ENCODE assay signal across 11 cellular contexts in genomic region chr14:52327374-52328226, GRCh38. TPM values are rescaled to one million over a fixed set of nuclear protein-coding genes. Genes with fewer than 3 reads are reported as not detected.
DNase-seq lines count a peak whose midpoint lies in the region; ATAC-seq, FAIRE-seq and TF ChIP-seq lines count a peak whose summit lies in the region.
"Had no signal": no experiment of that assay in that cellular context is flagged by ENCODE, and none has a peak within 500 bp of the region (broad histone marks: within the 10 kb centered on the region; RNA-seq: fewer than 3 reads in every experiment).

No MANE protein-coding gene starts in this region.

- H3K36me3 ChIP-seq in right atrium auricular region (no peaks in the 10 kb centered on the region), Panc1 (ENCODE audit: control insufficient read depth, insufficient read depth, low read length) (no peaks in the 10 kb centered on the region)
- H3K36me3 ChIP-seq: heart left ventricle had no signal

- in situ Hi-C loops in Panc1 (cut with HindIII; ENCODE audit: low pct_unique_long_range_greater_than_20kb, low sequenced_read_pairs) = no loop called here

- no peaks in the 10 kb centered on the region for H3K4me1 Mint-ChIP-seq in endothelial cell (ENCODE audit: unreplicated experiment)

- H3K36me3 Mint-ChIP-seq in endothelial cell (ENCODE audit: low read depth, unreplicated experiment) = no peaks in the 10 kb centered on the region

- TF ChIP-seq CTCF in right atrium auricular region (IDR thresholded peaks at IDR 0.05) (no peak), Panc1 (IDR thresholded peaks at IDR 0.05) (no peak), endothelial cell (IDR thresholded peaks at IDR 0.05; ENCODE audit: unreplicated experiment) (no peak)

- H3K4me1 ChIP-seq in right atrium auricular region (no peaks in the 10 kb centered on the region), Panc1 (ENCODE audit: control insufficient read depth, insufficient read depth, low read length) (no peaks in the 10 kb centered on the region)

- ATAC-seq in Right ventricle myocardium superior (ENCODE audit: poor library complexity) (peak; percentile 55), Panc1 (peak; percentile 74)

- H3K27ac ChIP-seq in right atrium auricular region (no peak overlapping the region), Panc1 (ENCODE audit: low read length) (no peak overlapping the region)

- H3K4me3 Mint-ChIP-seq in endothelial cell (ENCODE audit: unreplicated experiment) = no peak overlapping the region

- CTCF ChIA-PET in Panc1 (lab: Charles Lee) = no interaction called here

- intact Hi-C loops in Right ventricle myocardium superior (cut with DNase I) = no loop called here
- intact Hi-C loops in Panc1 (cut with micrococcal nuclease; ENCODE audit: unreplicated experiment) = no loop called here

- no peak overlapping the region for H3K27ac Mint-ChIP-seq in endothelial cell (ENCODE audit: unreplicated experiment)

- peaks cover 1% of the 10 kb centered on the region for H3K27me3 Mint-ChIP-seq in endothelial cell (ENCODE audit: unreplicated experiment)

- no peak for DNase-seq in Right ventricle myocardium superior
- DNase-seq in right atrium auricular region (ENCODE audit: low spot score) = no peak
- DNase-seq in Panc1 (ENCODE audit: low read depth, low spot score) = peak; percentile 61
- peak; percentile 91 for DNase-seq in fibroblast of gingiva (ENCODE audit: low read depth)
- DNase-seq in urothelium cell line (ENCODE audit: low spot score) = no peak
- no peak for DNase-seq in hippocampal formation (lab: John Stamatoyannopoulos, UW)
- DNase-seq in T-helper 9 cell = no peak
- DNase-seq in endothelial cell (ENCODE audit: low spot score) = no peak
- DNase-seq: heart left ventricle, posterior cingulate gyrus, SHP77 treated with DMSO at 0.1 percent for 48 hours had no signal

- H3K4me3 ChIP-seq in right atrium auricular region (no peak overlapping the region), Panc1 (ENCODE audit: low read depth in 2 of 2, low read length in 2 of 2) (no peak overlapping the region)
- H3K4me3 ChIP-seq: heart left ventricle had no signal

- POLR2A ChIA-PET in Panc1 (lab: Charles Lee) = interaction anchor here (0.6 kb wide), 2 partner anchors 224 to 349 kb away, joined by 3 to 6 read pairs; no protein-coding TSS in a partner anchor

- H3K27me3 ChIP-seq in right atrium auricular region (no peaks in the 10 kb centered on the region), Panc1 (ENCODE audit: control insufficient read depth, insufficient read depth, low read length) (no peaks in the 10 kb centered on the region)
- H3K27me3 ChIP-seq: heart left ventricle had no signal

- H3K9me3 ChIP-seq in right atrium auricular region (peaks cover 0 to 3% of the 10 kb centered on the region in 2 donors), Panc1 (ENCODE audit: control insufficient read depth, insufficient read depth, low read depth, low read length) (no peaks in the 10 kb centered on the region)

- no TSS peak for BruUV-seq in Panc1 (replicated peaks; lab: Mats Ljungman, UMichigan)

- H3K9me3 Mint-ChIP-seq in endothelial cell (ENCODE audit: unreplicated experiment) = no peaks in the 10 kb centered on the region

- FAIRE-seq in urothelium cell line (lab: Jason Lieb, UNC) = peak; percentile 62

RNA-seq across cellular contexts. Expression of gene PTGER2, which starts 13.5 kb away (rescaled TPM):
- total RNA-seq in Right ventricle myocardium superior (0.65 TPM), right atrium auricular region (1 to 10 TPM in 1 of 2 donors, under 1 TPM in 1; 0.44 to 1.5 TPM), Panc1 (2021; ENCODE audit: unreplicated experiment) (0.41 TPM), endothelial cell (ENCODE audit: unreplicated experiment) (not detected)
- polyA plus RNA-seq in Panc1 (2012; ENCODE audit: insufficient read length) = 1.9 TPM

Comparison
In these comparisons a context has a peak if more than half of its experiments do, and no peak if none do; other contexts are left out.
1. DNase-seq: peak in Panc1 (single experiment) and fibroblast of gingiva (single experiment); none in Right ventricle myocardium superior (single experiment), right atrium auricular region (single experiment), urothelium cell line (single experiment), hippocampal formation (0 of 2), T-helper 9 cell (single experiment) and endothelial cell (single experiment).